ENCODE assay signal across 8 cellular contexts in the genomic region with DNA sequence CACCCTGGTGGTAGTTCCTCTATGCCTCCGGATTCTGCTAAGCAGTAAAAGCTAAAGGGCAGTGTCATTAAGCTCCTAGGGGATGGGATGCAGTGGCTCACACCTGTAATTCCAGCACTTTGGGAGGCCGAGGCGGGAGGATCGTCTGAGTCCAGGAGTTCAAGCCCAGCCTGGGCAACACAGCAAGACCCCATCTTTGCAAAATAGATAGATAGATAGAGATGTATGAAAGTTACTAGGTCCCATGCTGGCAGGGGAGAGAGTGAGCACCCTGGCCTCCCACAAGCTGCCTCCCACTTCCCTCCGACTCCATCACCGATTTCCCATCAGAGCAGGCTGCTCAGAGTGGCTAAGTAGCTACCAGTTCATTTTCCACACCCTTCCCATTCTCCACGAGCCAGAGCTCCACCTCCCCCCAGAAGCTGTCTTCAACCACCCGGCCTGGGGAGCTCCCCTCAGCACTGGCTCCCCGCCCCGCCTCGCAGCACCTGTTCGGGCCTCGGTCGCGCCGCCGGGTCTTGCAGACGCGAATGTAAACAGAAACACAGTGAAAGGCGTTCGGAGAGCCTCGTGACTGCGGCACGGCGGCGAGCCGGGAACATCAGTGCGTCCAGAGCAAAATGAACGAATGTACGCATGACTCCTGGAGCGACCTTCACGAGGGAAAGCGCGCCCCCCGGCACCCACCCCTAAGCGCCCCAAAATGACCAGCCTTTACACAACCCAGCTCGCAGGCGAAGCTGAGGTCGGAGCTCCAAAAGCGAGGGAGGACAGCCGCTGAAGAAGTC. TPM values are rescaled to one million over a fixed set of nuclear protein-coding genes. Genes with fewer than 3 reads are reported as not detected.
DNase-seq lines count a peak whose midpoint lies in the region; ATAC-seq and TF ChIP-seq lines count a peak whose summit lies in the region.

No MANE protein-coding gene starts in this region.

- intact Hi-C loops in spleen (cut with DNase I; ENCODE audit: low total_unique reads), result no loop called here

- peak overlapping the region; percentile 97 for H3K4me3 Mint-ChIP-seq in activated naive CD8-positive, alpha-beta T cell treated with anti-CD3 and anti-CD28 coated beads, Interleukin-2, amount 10 ng/mL, durations not matched to agents 7 days and 5 days

- no peaks in the 10 kb centered on the region for H3K27me3 ChIP-seq in spleen (replicated peaks in 1 of 7)

- peak; percentile 28 for DNase-seq in AG08395 (ENCODE audit: low spot score)
- peak; percentile 74 for DNase-seq in NCI-H345 treated with DMSO at 0.1 percent for 48 hours (lab: John Stamatoyannopoulos, UW; ENCODE audit: unreplicated experiment)
- DNase-seq in activated naive CD8-positive, alpha-beta T cell treated with anti-CD3 and anti-CD28 coated beads, Interleukin-2, amount 10 ng/mL, durations not matched to agents 7 days and 5 days, result no peak
- DNase-seq in spleen, result peak; percentile 95
- no peak for DNase-seq in middle frontal gyrus (ENCODE audit: extremely low spot score, low spot score)

- H3K9me3 Mint-ChIP-seq in activated naive CD8-positive, alpha-beta T cell treated with anti-CD3 and anti-CD28 coated beads, Interleukin-2, amount 10 ng/mL, durations not matched to agents 7 days and 5 days, result peaks cover 2% of the 10 kb centered on the region

- no peaks in the 10 kb centered on the region for H3K36me3 ChIP-seq in spleen

- peak overlapping the region; percentile 77 for H3K4me3 ChIP-seq in iPS-11a (ENCODE audit: low read depth, low read length)
- peak overlapping the region; percentile 70 to 99 (median 94) for H3K4me3 ChIP-seq in spleen

- H3K36me3 Mint-ChIP-seq in activated naive CD8-positive, alpha-beta T cell treated with anti-CD3 and anti-CD28 coated beads, Interleukin-2, amount 10 ng/mL, durations not matched to agents 7 days and 5 days, result peaks cover 13% of the 10 kb centered on the region

- H3K4me1 ChIP-seq in spleen, result peaks cover 40 to 78% (median 65%) of the 10 kb centered on the region in 6 donors

- peaks cover 54% of the 10 kb centered on the region for H3K4me1 Mint-ChIP-seq in activated naive CD8-positive, alpha-beta T cell treated with anti-CD3 and anti-CD28 coated beads, Interleukin-2, amount 10 ng/mL, durations not matched to agents 7 days and 5 days

- 2 to 10% (median 6%) methylated on average over 32 to 41 of the region's 41 CpGs for WGBS in spleen, 5 donors

- peak; percentile 11 for ATAC-seq in GM18520 (IDR thresholded peaks at IDR 0.05; ENCODE audit: unreplicated experiment)
- ATAC-seq in HG03025 (IDR thresholded peaks at IDR 0.05; ENCODE audit: low FRiP score, unreplicated experiment), result peak; percentile 36
- ATAC-seq in activated naive CD8-positive, alpha-beta T cell treated with anti-CD3 and anti-CD28 coated beads, Interleukin-2, amount 10 ng/mL, durations not matched to agents 7 days and 5 days (ENCODE audit: low read depth), result peak; percentile 32

- POLR2A ChIA-PET in activated naive CD8-positive, alpha-beta T cell treated with anti-CD3 and anti-CD28 coated beads, Interleukin-2, amount 10 ng/mL, durations not matched to agents 7 days and 5 days (lab: Charles Lee), result interaction anchor here (0.8 to 3.7 kb wide), 7 partner anchors 8 to 172 kb away, joined by 3 to 24 read pairs (median 7); a partner anchor contains a TSS

- peak overlapping the region; percentile 80 to 93 (median 91) for H3K27ac ChIP-seq in spleen

- no peaks in the 10 kb centered on the region for H3K9me3 ChIP-seq in spleen

- no peak for TF ChIP-seq POLR2A in spleen (IDR thresholded peaks at IDR 0.05)

- TF ChIP-seq CTCF in spleen (IDR thresholded peaks at IDR 0.05 in 8 of 11, conservative IDR thresholded peaks at IDR 0.05 in 3 of 11), result peak in 1 of 11 experiments; percentile 4

- H3K27ac Mint-ChIP-seq in activated naive CD8-positive, alpha-beta T cell treated with anti-CD3 and anti-CD28 coated beads, Interleukin-2, amount 10 ng/mL, durations not matched to agents 7 days and 5 days, result peak overlapping the region; percentile 88

- peaks cover 4% of the 10 kb centered on the region for H3K27me3 Mint-ChIP-seq in activated naive CD8-positive, alpha-beta T cell treated with anti-CD3 and anti-CD28 coated beads, Interleukin-2, amount 10 ng/mL, durations not matched to agents 7 days and 5 days

RNA-seq across cellular contexts. Expression of a gene that starts 0.6 kb away (rescaled TPM):
- 10 to 100 TPM; 20.9 to 22.8 TPM for total RNA-seq in activated naive CD8-positive, alpha-beta T cell treated with anti-CD3 and anti-CD28 coated beads, Interleukin-2, amount 10 ng/mL, durations not matched to agents 7 days and 5 days
- 10 to 100 TPM; 16.6 to 26.7 (median 22.2) TPM for total RNA-seq in spleen
- polyA plus RNA-seq in spleen, result 1 to 10 TPM; 5.2 to 7.0 (median 5.7) TPM

Comparison
In these comparisons a context has a peak if more than half of its experiments do, and no peak if none do; other contexts are left out.
1. DNase-seq: peak in AG08395 (single experiment), NCI-H345 treated with DMSO at 0.1 percent for 48 hours (single experiment) and spleen (single experiment); none in activated naive CD8-positive, alpha-beta T cell treated with anti-CD3 and anti-CD28 coated beads, Interleukin-2, amount 10 ng/mL, durations not matched to agents 7 days and 5 days (single experiment) and middle frontal gyrus (single experiment).
2. Peak in every context shown above with its lines, with median percentiles within 50 percentile points of each other: ATAC-seq.